Comparison of ENCODE assay signal across 8 cellular contexts in genomic region chr3:176872771-176873209, GRCh38.
DNase-seq lines count a peak whose midpoint lies in the region; ATAC-seq lines count a peak whose summit lies in the region.

No MANE protein-coding gene starts in this region.

- H3K4me1 Mint-ChIP-seq in activated CD4-positive, alpha-beta T cell treated with anti-CD3 and anti-CD28 coated beads, Interleukin-2, amount 10 ng/mL, durations not matched to agents 24 days and 14 days: peaks cover 4% of the 10 kb centered on the region
- H3K4me1 Mint-ChIP-seq in effector memory CD8-positive, alpha-beta T cell (ENCODE audit: low read depth in 2 of 2): peaks cover 8 to 9% of the 10 kb centered on the region in 2 donors
- peaks cover 6 to 9% (median 8%) of the 10 kb centered on the region in 3 donors for H3K4me1 Mint-ChIP-seq in naive B cell

- peaks cover 3% of the 10 kb centered on the region for H3K9me3 Mint-ChIP-seq in activated CD4-positive, alpha-beta T cell treated with anti-CD3 and anti-CD28 coated beads, Interleukin-2, amount 10 ng/mL, durations not matched to agents 24 days and 14 days
- peaks cover 0 to 11% of the 10 kb centered on the region in 2 donors for H3K9me3 Mint-ChIP-seq in effector memory CD8-positive, alpha-beta T cell
- peaks cover 7 to 32% (median 16%) of the 10 kb centered on the region in 7 donors for H3K9me3 Mint-ChIP-seq in naive B cell

- peaks cover 2% of the 10 kb centered on the region for H3K27me3 Mint-ChIP-seq in activated CD4-positive, alpha-beta T cell treated with anti-CD3 and anti-CD28 coated beads, Interleukin-2, amount 10 ng/mL, durations not matched to agents 24 days and 14 days
- H3K27me3 Mint-ChIP-seq in effector memory CD8-positive, alpha-beta T cell: peaks cover 11 to 20% of the 10 kb centered on the region in 2 donors
- H3K27me3 Mint-ChIP-seq in naive B cell: peaks cover 0 to 5% (median 0%) of the 10 kb centered on the region in 3 donors

- peak; percentile 31 for DNase-seq in AG08395 (ENCODE audit: low spot score)
- DNase-seq in NCI-H2107 treated with DMSO at 0.1 percent for 48 hours (lab: John Stamatoyannopoulos, UW; ENCODE audit: unreplicated experiment): peak; percentile 42
- DNase-seq in activated CD4-positive, alpha-beta T cell treated with anti-CD3 and anti-CD28 coated beads, Interleukin-2, amount 10 ng/mL, durations not matched to agents 24 days and 14 days: peak; percentile 86
- peak; percentile 26 to 45 (median 41) for DNase-seq in effector memory CD8-positive, alpha-beta T cell
- DNase-seq in naive B cell: peak; percentile 38
- peak; percentile 17 for DNase-seq in stimulated activated naive CD4-positive, alpha-beta T cell treated with Interleukin-2 at 50 U/mL for 16 hours (lab: John Stamatoyannopoulos, UW)

- intact Hi-C loops in activated CD4-positive, alpha-beta T cell treated with anti-CD3 and anti-CD28 coated beads, Interleukin-2, amount 10 ng/mL, durations not matched to agents 24 days and 14 days (cut with micrococcal nuclease): loop anchor here (1.0 to 5.0 kb wide), 3 partner anchors 67 to 1513 kb away; no protein-coding TSS in a partner anchor

- H3K27ac Mint-ChIP-seq in activated CD4-positive, alpha-beta T cell treated with anti-CD3 and anti-CD28 coated beads, Interleukin-2, amount 10 ng/mL, durations not matched to agents 24 days and 14 days: peak overlapping the region; percentile 18
- H3K27ac Mint-ChIP-seq in effector memory CD8-positive, alpha-beta T cell: peak overlapping the region in 1 of 2 donors; percentile 34
- peak overlapping the region in 1 of 6 donors; percentile 6 for H3K27ac Mint-ChIP-seq in naive B cell

- H3K4me3 Mint-ChIP-seq in activated CD4-positive, alpha-beta T cell treated with anti-CD3 and anti-CD28 coated beads, Interleukin-2, amount 10 ng/mL, durations not matched to agents 24 days and 14 days: no peak overlapping the region
- no peak overlapping the region for H3K4me3 Mint-ChIP-seq in effector memory CD8-positive, alpha-beta T cell
- no peak overlapping the region for H3K4me3 Mint-ChIP-seq in naive B cell

- no peaks in the 10 kb centered on the region for H3K36me3 Mint-ChIP-seq in activated CD4-positive, alpha-beta T cell treated with anti-CD3 and anti-CD28 coated beads, Interleukin-2, amount 10 ng/mL, durations not matched to agents 24 days and 14 days (ENCODE audit: low read depth)
- H3K36me3 Mint-ChIP-seq in effector memory CD8-positive, alpha-beta T cell (ENCODE audit: insufficient read depth): no peaks in the 10 kb centered on the region
- peaks cover 0 to 21% of the 10 kb centered on the region in 2 donors for H3K36me3 Mint-ChIP-seq in naive B cell

- ATAC-seq in GM18858 (IDR thresholded peaks at IDR 0.05; ENCODE audit: unreplicated experiment) (peak; percentile 96), HG02981 (IDR thresholded peaks at IDR 0.05; ENCODE audit: unreplicated experiment) (peak; percentile 96), naive B cell (ENCODE audit: low read depth in 2 of 2) (peak; percentile 69 to 75)
- peak; percentile 83 for ATAC-seq in effector memory CD8-positive, alpha-beta T cell (replicated peaks)

Comparison
In these comparisons a context has a peak if more than half of its experiments do, and no peak if none do; other contexts are left out.
1. Peak in every context shown above with its lines: DNase-seq and ATAC-seq.
2. DNase-seq: peak in every context shown above with its lines; median percentile 86 in activated CD4-positive, alpha-beta T cell treated with anti-CD3 and anti-CD28 coated beads, Interleukin-2, amount 10 ng/mL, durations not matched to agents 24 days and 14 days; 42 in NCI-H2107 treated with DMSO at 0.1 percent for 48 hours; 41 in effector memory CD8-positive, alpha-beta T cell; 38 in naive B cell; 31 in AG08395; 17 in stimulated activated naive CD4-positive, alpha-beta T cell treated with Interleukin-2 at 50 U/mL for 16 hours.